8 cellular contexts compared by ENCODE assay signal in the genomic region with DNA sequence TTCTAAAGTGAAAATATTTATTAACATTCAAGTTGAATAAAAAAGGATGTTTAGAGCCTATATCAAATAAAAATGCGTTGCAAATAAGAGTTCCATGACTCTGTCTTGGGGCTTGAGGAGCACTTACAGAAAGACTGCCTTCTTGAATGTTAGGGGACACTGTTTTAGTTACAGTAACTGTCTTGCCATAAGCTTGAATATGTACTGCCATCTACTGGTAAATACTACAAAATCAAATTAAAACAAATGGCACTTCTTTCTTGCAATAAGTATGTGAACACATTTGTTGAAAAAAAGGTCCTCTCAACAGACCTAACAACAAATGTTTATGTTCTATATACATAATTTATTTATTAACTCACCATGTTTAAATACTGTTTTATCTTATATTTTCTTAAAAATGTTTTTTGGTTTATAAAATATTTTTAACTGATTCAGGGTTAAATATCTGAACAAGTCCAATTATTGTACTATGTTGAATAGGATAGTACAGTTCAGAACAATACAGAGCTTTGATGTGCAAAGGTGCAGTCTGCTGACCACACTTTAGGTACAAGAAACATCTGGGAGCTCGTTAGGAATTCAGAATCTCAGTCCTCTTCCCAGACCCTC.
A peak's percentile ranks its signal among the peaks of the same experiment; 100 is the strongest.
DNase-seq lines count a peak whose midpoint lies in the region; ATAC-seq, FAIRE-seq and TF ChIP-seq lines count a peak whose summit lies in the region.

No MANE protein-coding gene starts in this region.

- 38 to 67% methylated on average over 1 to 2 of the region's 2 CpGs for WGBS in endodermal cell (ENCODE audit: insufficient coverage in 1 of 2, insufficient read length in 1 of 2), 2 experiments
- WGBS in pancreas, 2 donors, result 4 to 11% methylated on average over 2 of the region's 2 CpGs

- H3K27me3 ChIP-seq in left ventricle myocardium inferior (ENCODE audit: low read depth), result peaks cover 49% of the 10 kb centered on the region
- H3K27me3 ChIP-seq in endodermal cell (ENCODE audit: control insufficient read depth, insufficient read depth, low read length, poor library complexity, severe bottlenecking), result no peaks in the 10 kb centered on the region
- H3K27me3 ChIP-seq in pancreas, result no peaks in the 10 kb centered on the region

- H3K4me3 ChIP-seq in left ventricle myocardium inferior (no peak overlapping the region), endodermal cell (ENCODE audit: low read length) (no peak overlapping the region), pancreas (no peak overlapping the region)

- H3K4me1 ChIP-seq in left ventricle myocardium inferior (no peaks in the 10 kb centered on the region), endodermal cell (ENCODE audit: control insufficient read depth, insufficient read depth, low read length) (no peaks in the 10 kb centered on the region), pancreas (no peaks in the 10 kb centered on the region)

- H3K36me3 Mint-ChIP-seq in endodermal cell (ENCODE audit: low read depth), result no peaks in the 10 kb centered on the region
- no peaks in the 10 kb centered on the region for H3K36me3 Mint-ChIP-seq in activated T-cell treated with anti-CD3 and anti-CD28 coated beads, Interleukin-2, amount 50 U/mL, for 24 hours (ENCODE audit: low read depth)

- no peaks in the 10 kb centered on the region for H3K27me3 Mint-ChIP-seq in endodermal cell (ENCODE audit: insufficient read depth)
- peaks cover 4% of the 10 kb centered on the region for H3K27me3 Mint-ChIP-seq in activated T-cell treated with anti-CD3 and anti-CD28 coated beads, Interleukin-2, amount 50 U/mL, for 24 hours

- DNase-seq in left ventricle myocardium inferior (no peak), Right ventricle myocardium inferior (ENCODE audit: missing footprints) (no peak), NCI-H774 (lab: John Stamatoyannopoulos, UW) (peak; percentile 71), endodermal cell (no peak), pancreas (no peak)
- no peak for DNase-seq in activated T-cell treated with anti-CD3 and anti-CD28 coated beads, Interleukin-2, amount 50 U/mL, for 24 hours
- no peak for DNase-seq in activated naive CD4-positive, alpha-beta T cell (lab: John Stamatoyannopoulos, UW)

- ATAC-seq in Right ventricle myocardium inferior (no peak), HG03469 (IDR thresholded peaks at IDR 0.05; ENCODE audit: unreplicated experiment) (peak; percentile 59), pancreas (peak in 3 of 4 donors; percentile 51 to 57 (median 53))

- peak; percentile 61 for TF ChIP-seq CTCF in left ventricle myocardium inferior (IDR thresholded peaks at IDR 0.05; ENCODE audit: borderline replicate concordance)
- TF ChIP-seq CTCF in endodermal cell (conservative IDR thresholded peaks at IDR 0.05), result peak; percentile 82
- TF ChIP-seq CTCF in pancreas (IDR thresholded peaks at IDR 0.05), result peak in 1 of 4 donors; percentile 22

- FAIRE-seq in pancreas (lab: Jason Lieb, UNC), result peak; percentile 89

- H3K27ac ChIP-seq in left ventricle myocardium inferior (replicated peaks) (no peak overlapping the region), endodermal cell (ENCODE audit: low read depth, low read length) (no peak overlapping the region), pancreas (no peak overlapping the region)

- H3K9ac ChIP-seq in endodermal cell (ENCODE audit: extremely low read depth, low read length, poor library complexity, severe bottlenecking), result no peak overlapping the region

- no peaks in the 10 kb centered on the region for H3K4me1 Mint-ChIP-seq in endodermal cell
- no peaks in the 10 kb centered on the region for H3K4me1 Mint-ChIP-seq in activated T-cell treated with anti-CD3 and anti-CD28 coated beads, Interleukin-2, amount 50 U/mL, for 24 hours (ENCODE audit: low read depth)

- peaks cover 12% of the 10 kb centered on the region for H3K9me3 Mint-ChIP-seq in endodermal cell
- no peaks in the 10 kb centered on the region for H3K9me3 Mint-ChIP-seq in activated T-cell treated with anti-CD3 and anti-CD28 coated beads, Interleukin-2, amount 50 U/mL, for 24 hours

- intact Hi-C loops in left ventricle myocardium inferior (cut with micrococcal nuclease) (no loop called here), Right ventricle myocardium inferior (cut with DNase I) (no loop called here), pancreas (cut with DNase I) (no loop called here)

- no peak overlapping the region for H3K27ac Mint-ChIP-seq in endodermal cell
- no peak overlapping the region for H3K27ac Mint-ChIP-seq in activated T-cell treated with anti-CD3 and anti-CD28 coated beads, Interleukin-2, amount 50 U/mL, for 24 hours

- no peaks in the 10 kb centered on the region for H3K9me3 ChIP-seq in left ventricle myocardium inferior (replicated peaks)
- H3K9me3 ChIP-seq in endodermal cell (ENCODE audit: control insufficient read depth, low read length), result peaks cover 16% of the 10 kb centered on the region
- H3K9me3 ChIP-seq in pancreas, result no peaks in the 10 kb centered on the region

- H3K36me3 ChIP-seq in left ventricle myocardium inferior (no peaks in the 10 kb centered on the region), endodermal cell (ENCODE audit: control insufficient read depth, insufficient read depth, low read length) (no peaks in the 10 kb centered on the region), pancreas (no peaks in the 10 kb centered on the region)

- no peak overlapping the region for H3K4me3 Mint-ChIP-seq in endodermal cell
- no peak overlapping the region for H3K4me3 Mint-ChIP-seq in activated T-cell treated with anti-CD3 and anti-CD28 coated beads, Interleukin-2, amount 50 U/mL, for 24 hours
